Comparison of ENCODE assay signal across 30 cellular contexts in genomic region chr9:106309925-106310324, GRCh38.
"Had no signal": no experiment of that assay in that cellular context is flagged by ENCODE, and none has a peak within 500 bp of the region (broad histone marks: within the 10 kb centered on the region; RNA-seq: fewer than 3 reads in every experiment).

No MANE protein-coding gene starts in this region.

- H3K27me3 ChIP-seq: colonic mucosa, gastrocnemius medialis, left lung, neutrophil, right atrium auricular region, stomach, thyroid gland, vagina had no signal

- H3K4me3 ChIP-seq: colonic mucosa, gastrocnemius medialis, left lung, mucosa of descending colon, prostate gland, right atrium auricular region, smooth muscle cell, stomach, thyroid gland, vagina had no signal

- H3K27ac Mint-ChIP-seq: dendritic cell treated with granulocyte-macrophage colony-stimulating factor and Interleukin-4, amounts not matched to agents 40 ng/mL and 50 ng/mL, for 4 days; endodermal cell; mesothelial cell of epicardium; naive thymus-derived CD4-positive, alpha-beta T cell; stimulated activated effector memory CD8-positive, alpha-beta T cell treated with anti-CD3 and anti-CD28 coated beads, Interleukin-12 subunit alpha, Interleukin-12 subunit beta, amount 100 ng/mL, for 72 hours had no signal

- H3K9me3 Mint-ChIP-seq: dendritic cell treated with granulocyte-macrophage colony-stimulating factor and Interleukin-4, amounts not matched to agents 40 ng/mL and 50 ng/mL, for 4 days; endodermal cell had no signal

- DNase-seq: colonic mucosa; effector CD8-positive, alpha-beta T cell; endodermal cell; foreskin fibroblast; gastrocnemius medialis; head of caudate nucleus; left cardiac atrium; left lung; mesenchymal stem cell; mucosa of descending colon; naive thymus-derived CD4-positive, alpha-beta T cell; stimulated activated CD4-positive, alpha-beta T cell treated with anti-CD3 and anti-CD28 coated beads, Interleukin-12 subunit alpha, Interleukin-12 subunit beta, amount 100 ng/mL, for 4 hours; stimulated activated CD4-positive, alpha-beta T cell treated with anti-CD3 and anti-CD28 coated beads, Interleukin-1b, Interleukin-23, amount 100 ng/mL, for 48 hours; stimulated activated CD4-positive, alpha-beta T cell treated with anti-CD3 and anti-CD28 coated beads, Interleukin-4, amount 100 ng/mL, for 1 hour; stimulated activated naive CD4-positive, alpha-beta T cell treated with Interleukin-2 at 50 U/mL for 16 hours; stomach; thyroid gland; trophoblast cell had no signal

- H3K36me3 Mint-ChIP-seq: naive thymus-derived CD4-positive, alpha-beta T cell; stimulated activated effector memory CD8-positive, alpha-beta T cell treated with anti-CD3 and anti-CD28 coated beads, Interleukin-12 subunit alpha, Interleukin-12 subunit beta, amount 100 ng/mL, for 72 hours had no signal

- H3K4me3 Mint-ChIP-seq: dendritic cell treated with granulocyte-macrophage colony-stimulating factor and Interleukin-4, amounts not matched to agents 40 ng/mL and 50 ng/mL, for 4 days; endodermal cell; mesothelial cell of epicardium; naive thymus-derived CD4-positive, alpha-beta T cell; stimulated activated effector memory CD8-positive, alpha-beta T cell treated with anti-CD3 and anti-CD28 coated beads, Interleukin-12 subunit alpha, Interleukin-12 subunit beta, amount 100 ng/mL, for 72 hours had no signal

- H2AFZ ChIP-seq: parathyroid adenoma had no signal

- H3K9ac ChIP-seq: parathyroid adenoma had no signal

- H3K27ac ChIP-seq: colonic mucosa, epithelial cell of prostate, gastrocnemius medialis, left lung, neutrophil, parathyroid adenoma, prostate gland, right atrium auricular region, stomach, thyroid gland, vagina had no signal

- H3K36me3 ChIP-seq: colonic mucosa, gastrocnemius medialis, left lung, neutrophil, prostate gland, right atrium auricular region, stomach, thyroid gland, vagina had no signal

- H3K27me3 Mint-ChIP-seq: dendritic cell treated with granulocyte-macrophage colony-stimulating factor and Interleukin-4, amounts not matched to agents 40 ng/mL and 50 ng/mL, for 4 days; naive thymus-derived CD4-positive, alpha-beta T cell had no signal

- H3K9me3 ChIP-seq: colonic mucosa, gastrocnemius medialis, left lung, mucosa of descending colon, neutrophil, prostate gland, right atrium auricular region, stomach, thyroid gland, vagina had no signal

- H3K4me1 ChIP-seq: colonic mucosa, left lung, parathyroid adenoma, prostate gland, stomach, thyroid gland, vagina had no signal

- H3K4me1 Mint-ChIP-seq: stimulated activated effector memory CD8-positive, alpha-beta T cell treated with anti-CD3 and anti-CD28 coated beads, Interleukin-12 subunit alpha, Interleukin-12 subunit beta, amount 100 ng/mL, for 72 hours had no signal

- ATAC-seq: esophagus mucosa; gastrocnemius medialis; left cardiac atrium; left lung; mucosa of descending colon; sciatic nerve; stimulated activated effector memory CD8-positive, alpha-beta T cell treated with anti-CD3 and anti-CD28 coated beads, Interleukin-12 subunit alpha, Interleukin-12 subunit beta, amount 100 ng/mL, for 72 hours had no signal

- H3K79me2 ChIP-seq: parathyroid adenoma had no signal

- H3K4me2 ChIP-seq: smooth muscle cell had no signal
